9 cellular contexts compared by ENCODE assay signal in the genomic region with DNA sequence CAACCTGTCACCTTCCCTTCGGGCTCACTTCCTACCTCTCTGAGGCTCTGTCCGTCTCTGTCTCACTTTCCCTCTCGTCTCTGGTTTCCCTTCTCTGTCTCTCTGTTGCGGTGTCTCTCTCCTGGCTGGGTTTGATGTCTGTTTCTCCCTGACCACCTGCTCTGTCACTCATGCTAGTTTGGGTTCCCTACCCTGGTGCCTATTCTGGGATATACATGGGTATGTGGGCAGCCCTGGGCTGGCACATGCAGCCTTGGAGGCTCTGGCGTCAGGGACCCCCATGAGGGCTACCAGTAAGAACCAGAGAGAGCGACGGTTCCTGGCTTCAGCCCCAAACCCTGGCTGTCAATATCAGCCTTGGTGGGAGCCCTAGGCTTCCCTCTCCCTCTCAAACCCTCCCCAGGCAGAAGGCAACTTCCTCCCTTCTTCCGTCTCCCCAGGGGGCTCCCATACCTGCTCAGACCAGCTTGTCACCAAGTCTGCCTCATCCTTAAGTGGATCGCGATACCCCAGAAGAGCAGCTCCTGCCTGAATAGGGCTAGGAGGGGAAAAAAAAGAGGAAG. TPM values are rescaled to one million over a fixed set of nuclear protein-coding genes. Genes with fewer than 3 reads are reported as not detected.
DNase-seq lines count a peak whose midpoint lies in the region; ATAC-seq and TF ChIP-seq lines count a peak whose summit lies in the region.
"Had no signal": no experiment of that assay in that cellular context is flagged by ENCODE, and none has a peak within 500 bp of the region (broad histone marks: within the 10 kb centered on the region; RNA-seq: fewer than 3 reads in every experiment).

No MANE protein-coding gene starts in this region.

- peak overlapping the region; percentile 72 for H3K4me3 Mint-ChIP-seq in activated T-helper 2 cell treated with anti-CD3 and anti-CD28 coated beads, Interferon-gamma antibody, Interleukin-2, Interleukin-4, amounts not matched to agents 10 μg/mL and 5 μg/mL and 100 μg/mL, durations not matched to agents 14 hours and 24 hours and 36 hours (ENCODE audit: low read depth)

- H3K27ac Mint-ChIP-seq in activated T-helper 2 cell treated with anti-CD3 and anti-CD28 coated beads, Interferon-gamma antibody, Interleukin-2, Interleukin-4, amounts not matched to agents 10 μg/mL and 5 μg/mL and 100 μg/mL, durations not matched to agents 14 hours and 24 hours and 36 hours, result peak overlapping the region; percentile 19

- intact Hi-C loops in heart left ventricle (cut with DNase I), result no loop called here
- intact Hi-C loops in left ventricle myocardium superior (cut with micrococcal nuclease), result no loop called here
- intact Hi-C loops in activated T-helper 2 cell treated with anti-CD3 and anti-CD28 coated beads, Interferon-gamma antibody, Interleukin-2, Interleukin-4, amounts not matched to agents 10 μg/mL and 5 μg/mL and 100 μg/mL, durations not matched to agents 14 hours and 24 hours and 36 hours (cut with micrococcal nuclease), result no loop called here
- intact Hi-C loops in left lung (cut with DNase I), result no loop called here
- intact Hi-C loops in upper lobe of right lung (cut with DNase I), result no loop called here

- H3K4me1 Mint-ChIP-seq in activated T-helper 2 cell treated with anti-CD3 and anti-CD28 coated beads, Interferon-gamma antibody, Interleukin-2, Interleukin-4, amounts not matched to agents 10 μg/mL and 5 μg/mL and 100 μg/mL, durations not matched to agents 14 hours and 24 hours and 36 hours (ENCODE audit: low read depth), result peaks cover 11% of the 10 kb centered on the region

- H3K9me3 ChIP-seq in heart left ventricle (no peaks in the 10 kb centered on the region), left lung (no peaks in the 10 kb centered on the region), upper lobe of right lung (no peaks in the 10 kb centered on the region)

- H3K36me3 Mint-ChIP-seq in activated T-helper 2 cell treated with anti-CD3 and anti-CD28 coated beads, Interferon-gamma antibody, Interleukin-2, Interleukin-4, amounts not matched to agents 10 μg/mL and 5 μg/mL and 100 μg/mL, durations not matched to agents 14 hours and 24 hours and 36 hours (ENCODE audit: low read depth), result peaks cover 17% of the 10 kb centered on the region

- H3K27ac ChIP-seq in heart left ventricle, result peak overlapping the region; percentile 47 to 82 (median 75)
- peak overlapping the region; percentile 41 to 87 for H3K27ac ChIP-seq in left lung
- H3K27ac ChIP-seq in upper lobe of right lung, result peak overlapping the region; percentile 76

- no peak for TF ChIP-seq POLR2A in heart left ventricle (IDR thresholded peaks at IDR 0.05)

- ATAC-seq in heart left ventricle (no peak), left ventricle myocardium superior (no peak), left lung (no peak), upper lobe of right lung (no peak), HG03175 (IDR thresholded peaks at IDR 0.05; ENCODE audit: unreplicated experiment) (no peak)

- H3K27me3 Mint-ChIP-seq in activated T-helper 2 cell treated with anti-CD3 and anti-CD28 coated beads, Interferon-gamma antibody, Interleukin-2, Interleukin-4, amounts not matched to agents 10 μg/mL and 5 μg/mL and 100 μg/mL, durations not matched to agents 14 hours and 24 hours and 36 hours (ENCODE audit: low read depth), result no peaks in the 10 kb centered on the region

- H3K27me3 ChIP-seq in heart left ventricle (no peaks in the 10 kb centered on the region), left lung (no peaks in the 10 kb centered on the region), upper lobe of right lung (no peaks in the 10 kb centered on the region)

- DNase-seq in heart left ventricle (no peak), left ventricle myocardium superior (no peak), left lung (no peak), upper lobe of right lung (no peak), KBM-7 (no peak), GM13976 (ENCODE audit: low spot score) (no peak)
- no peak for DNase-seq in activated T-helper 2 cell treated with anti-CD3 and anti-CD28 coated beads, Interferon-gamma antibody, Interleukin-2, Interleukin-4, amounts not matched to agents 10 μg/mL and 5 μg/mL and 100 μg/mL, durations not matched to agents 14 hours and 24 hours and 36 hours (ENCODE audit: low spot score)
- DNase-seq: DMS79 treated with DMSO at 0.1 percent for 48 hours had no signal

- in situ Hi-C loops in KBM-7 (cut with MboI; ENCODE audit: low pct_unique_long_range_greater_than_20kb, low sequenced_read_pairs) (no loop called here), GM13976 (cut with MboI; ENCODE audit: low sequenced_read_pairs, unreplicated experiment) (no loop called here)

- peaks cover 0 to 7% (median 0%) of the 10 kb centered on the region in 9 donors for H3K36me3 ChIP-seq in heart left ventricle
- H3K36me3 ChIP-seq in left lung, result peaks cover 0 to 9% of the 10 kb centered on the region in 2 donors
- H3K36me3 ChIP-seq in upper lobe of right lung, result peaks cover 3% of the 10 kb centered on the region

- H3K4me3 ChIP-seq in heart left ventricle (peak overlapping the region in 11 of 12 donors; percentile 11 to 57 (median 48)), left lung (peak overlapping the region; percentile 9 to 50), upper lobe of right lung (peak overlapping the region; percentile 50)

- 44 to 65% (median 54%) methylated on average over 10 of the region's 10 CpGs for WGBS in heart left ventricle, 4 donors

- TF ChIP-seq CTCF in heart left ventricle (IDR thresholded peaks at IDR 0.05) (no peak), left lung (IDR thresholded peaks at IDR 0.05) (no peak), upper lobe of right lung (IDR thresholded peaks at IDR 0.05) (no peak), GM13976 (IDR thresholded peaks at IDR 0.05; ENCODE audit: borderline replicate concordance, control extremely low read depth, extremely low read depth, insufficient read depth, missing control alignments) (no peak)

- H3K9me3 Mint-ChIP-seq in activated T-helper 2 cell treated with anti-CD3 and anti-CD28 coated beads, Interferon-gamma antibody, Interleukin-2, Interleukin-4, amounts not matched to agents 10 μg/mL and 5 μg/mL and 100 μg/mL, durations not matched to agents 14 hours and 24 hours and 36 hours, result no peaks in the 10 kb centered on the region

- H3K4me1 ChIP-seq in heart left ventricle (peaks cover 0 to 28% (median 8%) of the 10 kb centered on the region in 12 donors), left lung (peaks cover 0 to 43% of the 10 kb centered on the region in 2 donors), upper lobe of right lung (peaks cover 7% of the 10 kb centered on the region)

RNA-seq across cellular contexts. Expression of gene DNASE1L1, which starts 0.3 kb away (rescaled TPM):
- total RNA-seq in heart left ventricle (100 to 1,000 TPM in 2 of 9 donors, 10 to 100 TPM in 7; 26.7 to 117 (median 43.8) TPM), left ventricle myocardium superior (58.7 TPM), left lung (10 to 100 TPM; 34.7 to 36.1 TPM), upper lobe of right lung (37.1 TPM)
- polyA plus RNA-seq in heart left ventricle, result 10 to 100 TPM; 27.7 to 57.1 TPM
- total RNA-seq in activated T-helper 2 cell treated with anti-CD3 and anti-CD28 coated beads, Interferon-gamma antibody, Interleukin-2, Interleukin-4, amounts not matched to agents 10 μg/mL and 5 μg/mL and 100 μg/mL, durations not matched to agents 14 hours and 24 hours and 36 hours, result 18.1 TPM in 2 replicates

RNA-seq across cellular contexts. Expression of gene TAFAZZIN, which starts 2.6 kb away (rescaled TPM):
- total RNA-seq in heart left ventricle (10 to 100 TPM; 29.1 to 38.6 (median 34.5) TPM), left ventricle myocardium superior (38.0 TPM), left lung (10 to 100 TPM; 34.7 to 45.5 TPM), upper lobe of right lung (43.9 TPM)
- polyA plus RNA-seq in heart left ventricle, result 10 to 100 TPM; 27.2 to 51.1 TPM
- total RNA-seq in activated T-helper 2 cell treated with anti-CD3 and anti-CD28 coated beads, Interferon-gamma antibody, Interleukin-2, Interleukin-4, amounts not matched to agents 10 μg/mL and 5 μg/mL and 100 μg/mL, durations not matched to agents 14 hours and 24 hours and 36 hours, result 77.3 TPM in 2 replicates

RNA-seq across cellular contexts. Expression of gene RPL10, which starts 10.6 kb away (rescaled TPM):
- 1,000 to 10,000 TPM; 1,381 to 3,072 (median 2,052) TPM for total RNA-seq in heart left ventricle
- 1,000 to 10,000 TPM; 2,362 to 5,995 TPM for polyA plus RNA-seq in heart left ventricle
- 1,898 TPM for total RNA-seq in left ventricle myocardium superior
- 2,692 and 2,787 TPM in 2 replicates for total RNA-seq in activated T-helper 2 cell treated with anti-CD3 and anti-CD28 coated beads, Interferon-gamma antibody, Interleukin-2, Interleukin-4, amounts not matched to agents 10 μg/mL and 5 μg/mL and 100 μg/mL, durations not matched to agents 14 hours and 24 hours and 36 hours
- 1,000 to 10,000 TPM; 2,309 to 2,455 TPM for total RNA-seq in left lung
- total RNA-seq in upper lobe of right lung, result 2,677 TPM

RNA-seq across cellular contexts. Expression of gene ATP6AP1, which starts 19.7 kb away (rescaled TPM):
- total RNA-seq in heart left ventricle (100 to 1,000 TPM in 2 of 9 donors, 10 to 100 TPM in 7; 67.7 to 127 (median 84.2) TPM), left ventricle myocardium superior (81.0 TPM), left lung (100 to 1,000 TPM; 139 to 168 TPM), upper lobe of right lung (193 TPM)
- 100 to 1,000 TPM in 1 of 2 donors, 10 to 100 TPM in 1; 33.8 to 111 TPM for polyA plus RNA-seq in heart left ventricle
- 47.4 and 48.9 TPM in 2 replicates for total RNA-seq in activated T-helper 2 cell treated with anti-CD3 and anti-CD28 coated beads, Interferon-gamma antibody, Interleukin-2, Interleukin-4, amounts not matched to agents 10 μg/mL and 5 μg/mL and 100 μg/mL, durations not matched to agents 14 hours and 24 hours and 36 hours

RNA-seq across cellular contexts. Expression of gene GDI1, which starts 28.2 kb away (rescaled TPM):
- total RNA-seq in heart left ventricle, result 100 to 1,000 TPM in 2 of 9 donors, 10 to 100 TPM in 7; 73.6 to 105 (median 92.2) TPM
- 100 to 1,000 TPM in 1 of 2 donors, 10 to 100 TPM in 1; 77.1 to 152 TPM for polyA plus RNA-seq in heart left ventricle
- total RNA-seq in left ventricle myocardium superior, result 86.2 TPM
- total RNA-seq in activated T-helper 2 cell treated with anti-CD3 and anti-CD28 coated beads, Interferon-gamma antibody, Interleukin-2, Interleukin-4, amounts not matched to agents 10 μg/mL and 5 μg/mL and 100 μg/mL, durations not matched to agents 14 hours and 24 hours and 36 hours, result 115 and 117 TPM in 2 replicates
- 100 to 1,000 TPM; 107 to 108 TPM for total RNA-seq in left lung
- total RNA-seq in upper lobe of right lung, result 108 TPM
